ENCODE assay signal across 17 cellular contexts in genomic region chr2:149290662-149291061, GRCh38. TPM values are rescaled to one million over a fixed set of nuclear protein-coding genes. Genes with fewer than 3 reads are reported as not detected.
DNase-seq lines count a peak whose midpoint lies in the region; ATAC-seq, FAIRE-seq and TF ChIP-seq lines count a peak whose summit lies in the region.
"Had no signal": no experiment of that assay in that cellular context is flagged by ENCODE, and none has a peak within 500 bp of the region (broad histone marks: within the 10 kb centered on the region; RNA-seq: fewer than 3 reads in every experiment).

No MANE protein-coding gene starts in this region.

- H2AFZ ChIP-seq in H1 (ENCODE audit: low read length) = no peak overlapping the region

- no peak overlapping the region for H4K8ac ChIP-seq in H1 (ENCODE audit: extremely low read depth, insufficient read depth, low read length)

- WGBS in H1 (ENCODE audit: extremely low coverage in 1 of 2, insufficient coverage in 1 of 2, insufficient read length in 1 of 2, insufficient replicate concordance in 2 of 2, low coverage in 1 of 2, low lambda C conversion rate in 2 of 2, missing lambda C conversion rate in 1 of 2), 2 experiments = 73% methylated on average over 2 of the region's 2 CpGs; no CpG with 5 or more reads in 1 of the 2 experiments
- 60 to 71% methylated on average over 1 of the region's 2 CpGs for WGBS in mesodermal cell (ENCODE audit: insufficient coverage in 2 of 2), 2 experiments

- H4K91ac ChIP-seq in H1 (replicated peaks; ENCODE audit: insufficient read length, low read length) = peak overlapping the region; percentile 1

- no peak for TF ChIP-seq RAD21 in H1 (IDR thresholded peaks at IDR 0.05 in 1 of 2, conservative IDR thresholded peaks at IDR 0.05 in 1 of 2; ENCODE audit: low read depth in 2 of 2, low read length in 2 of 2)

- POLR2A ChIA-PET in H1 (lab: Charles Lee; ENCODE audit: partially characterized antibody) = no interaction called here

- FAIRE-seq in H1 (lab: Jason Lieb, UNC) = peak; percentile 81

- H2BK20ac ChIP-seq in H1 (ENCODE audit: low read length) = peak overlapping the region; percentile 91

- peak overlapping the region; percentile 84; the same call in 1 of the 2 replicates for H3K18ac ChIP-seq in H1 (ENCODE audit: extremely low read depth, low read length)

- DNase-seq in MV-4-11 (lab: John Stamatoyannopoulos, UW) (peak; percentile 58), H1 (ENCODE audit: low read depth in 1 of 2, low spot score in 2 of 2) (no peak), NCI-H1417 (lab: John Stamatoyannopoulos, UW) (no peak), SIG-M5 treated with dmso at 0.1 percent for 504 hours (lab: John Stamatoyannopoulos, UW; ENCODE audit: unreplicated experiment) (no peak), LoVo (ENCODE audit: low spot score) (no peak)
- DNase-seq: COR-L47, NCI-H1048, NCI-H2081 treated with DMSO at 0.1 percent for 48 hours, NCI-H2227 treated with DMSO at 0.1 percent for 48 hours, NCI-H524, Peyer's patch, SK-N-SH had no signal

- H3K36me3 ChIP-seq in BLaER1 treated with 17β-estradiol and CSF1 and Interleukin-3, amounts not matched to agents 10 nM and 100 nM = no peaks in the 10 kb centered on the region
- H3K36me3 ChIP-seq in H1 (ENCODE audit: control insufficient read depth in 2 of 4, insufficient read depth in 4 of 4, low read length in 3 of 4) = no peaks in the 10 kb centered on the region
- H3K36me3 ChIP-seq in mesodermal cell (ENCODE audit: control insufficient read depth, insufficient read depth, low read length) = no peaks in the 10 kb centered on the region
- H3K36me3 ChIP-seq: HAP-1, Peyer's patch had no signal

- H4K5ac ChIP-seq in H1 (ENCODE audit: insufficient read length, low read depth, low read length) = no peak overlapping the region

- peak overlapping the region; percentile 73; the same call in 1 of the 2 replicates for H2BK5ac ChIP-seq in H1 (ENCODE audit: low read depth, low read length)

- H2BK120ac ChIP-seq in H1 (replicated peaks; ENCODE audit: low read depth, low read length) = no peak overlapping the region

- ATAC-seq in HG02852 (IDR thresholded peaks at IDR 0.05; ENCODE audit: unreplicated experiment) = no peak
- ATAC-seq: Right ventricle myocardium inferior had no signal

- no peaks in the 10 kb centered on the region for H3K27me3 ChIP-seq in BLaER1 treated with 17β-estradiol and CSF1 and Interleukin-3, amounts not matched to agents 10 nM and 100 nM
- H3K27me3 ChIP-seq in H1 (replicated peaks in 1 of 4; ENCODE audit: control insufficient read depth in 3 of 4, extremely low read depth in 1 of 4, insufficient read depth in 3 of 4, low read length in 3 of 4) = no peaks in the 10 kb centered on the region
- H3K27me3 ChIP-seq: Peyer's patch had no signal

- no peaks in the 10 kb centered on the region for H3K23me2 ChIP-seq in H1 (ENCODE audit: low read depth, low read length)

- H3K9ac ChIP-seq in BLaER1 treated with 17β-estradiol and CSF1 and Interleukin-3, amounts not matched to agents 10 nM and 100 nM = no peak overlapping the region
- H3K9ac ChIP-seq in H1 (replicated peaks in 1 of 4; ENCODE audit: extremely low read depth in 1 of 4, low read depth in 3 of 4, low read length in 3 of 4) = 0 out of 7 replicates have a peak overlapping the region, but pooled peaks of 1 of the 4 experiments have one; percentile 16
- H3K9ac ChIP-seq: SK-N-SH had no signal

- peak overlapping the region in 9 of 11 experiments; percentile 25 to 57 (median 39); a peak in 16 of 22 replicates for H3K4me2 ChIP-seq in BLaER1 treated with 17β-estradiol and CSF1 and Interleukin-3, amounts not matched to agents 10 nM and 100 nM
- peak overlapping the region; percentile 26 to 50; a peak in 2 of 4 replicates for H3K4me2 ChIP-seq in H1 (ENCODE audit: insufficient read depth in 1 of 2, low read depth in 2 of 2, low read length in 2 of 2)
- H3K4me2 ChIP-seq: SK-N-SH had no signal

- H3K9me3 ChIP-seq in BLaER1 treated with 17β-estradiol and CSF1 and Interleukin-3, amounts not matched to agents 10 nM and 100 nM (replicated peaks in 1 of 11) = no peaks in the 10 kb centered on the region
- H3K9me3 ChIP-seq in H1 (ENCODE audit: insufficient read depth in 2 of 2, low read depth in 1 of 2, low read length in 1 of 2) = no peaks in the 10 kb centered on the region
- H3K9me3 ChIP-seq in mesodermal cell (ENCODE audit: control insufficient read depth, low read length) = no peaks in the 10 kb centered on the region
- H3K9me3 ChIP-seq: HAP-1, Peyer's patch, SK-N-SH had no signal

- no peak overlapping the region for H3K27ac ChIP-seq in BLaER1 treated with 17β-estradiol and CSF1 and Interleukin-3, amounts not matched to agents 10 nM and 100 nM
- no peak overlapping the region for H3K27ac ChIP-seq in H1 (ENCODE audit: low read depth, low read length)
- peak overlapping the region; percentile 48 for H3K27ac ChIP-seq in mesodermal cell (ENCODE audit: low read depth, low read length, severe bottlenecking)
- H3K27ac ChIP-seq: Peyer's patch had no signal

- H3K56ac ChIP-seq in H1 (replicated peaks; ENCODE audit: insufficient read length, low read depth, low read length) = no peak overlapping the region

- TF ChIP-seq POLR2A in H1 (IDR thresholded peaks at IDR 0.05; ENCODE audit: control extremely low read depth in 1 of 2, low read depth in 2 of 2, low read length in 2 of 2) = no peak

- H3K23ac ChIP-seq in H1 (ENCODE audit: insufficient read length) = no peak overlapping the region

- CTCF ChIA-PET in H1 (lab: Charles Lee; ENCODE audit: partially characterized antibody) = interaction anchor here (1.1 to 1.7 kb wide), 4 partner anchors 10 to 270 kb away, joined by 4 to 8 read pairs (median 4); no protein-coding TSS in a partner anchor

- no peak overlapping the region for H3K14ac ChIP-seq in H1 (ENCODE audit: insufficient read length)

- 0 out of 2 replicates have a peak overlapping the region, but pooled peaks have one; percentile 25 for H2AK5ac ChIP-seq in H1 (ENCODE audit: low read depth, low read length)

- H3K4me3 ChIP-seq in BLaER1 treated with 17β-estradiol and CSF1 and Interleukin-3, amounts not matched to agents 10 nM and 100 nM = no peak overlapping the region
- H3K4me3 ChIP-seq in H1 (ENCODE audit: extremely low read depth in 1 of 4, insufficient read depth in 2 of 4, low read depth in 3 of 4, low read length in 4 of 4) (no peak overlapping the region), mesodermal cell (ENCODE audit: extremely low read depth, insufficient read depth, low read length, poor library complexity, severe bottlenecking) (no peak overlapping the region)
- H3K4me3 ChIP-seq: HAP-1, Peyer's patch had no signal

- peak overlapping the region; percentile 95 for H2BK12ac ChIP-seq in H1 (ENCODE audit: low read depth, low read length)

- peaks cover 0 to 7% (median 6%) of the 10 kb centered on the region in 10 experiments; a peak in 13 of 20 replicates for H3K4me1 ChIP-seq in BLaER1 treated with 17β-estradiol and CSF1 and Interleukin-3, amounts not matched to agents 10 nM and 100 nM
- H3K4me1 ChIP-seq in H1 (replicated peaks in 1 of 4; ENCODE audit: control insufficient read depth in 3 of 4, insufficient read depth in 4 of 4, low read length in 3 of 4) (peaks cover 6 to 20% (median 16%) of the 10 kb centered on the region in 4 experiments; a peak in 6 of 7 replicates), mesodermal cell (ENCODE audit: control insufficient read depth, insufficient read depth, low read length, poor library complexity, severe bottlenecking) (peaks cover 8% of the 10 kb centered on the region)
- H3K4me1 ChIP-seq: HAP-1, Peyer's patch had no signal

- H3K79me1 ChIP-seq in H1 (ENCODE audit: low read depth, low read length) = no peaks in the 10 kb centered on the region

- TF ChIP-seq EP300 in H1 (IDR thresholded peaks at IDR 0.05; ENCODE audit: borderline replicate concordance in 1 of 2, low read depth in 2 of 2, low read length in 2 of 2) = no peak

- TF ChIP-seq CTCF in H1 (IDR thresholded peaks at IDR 0.05; ENCODE audit: control extremely low read depth in 1 of 3, insufficient read depth in 1 of 3, low read depth in 1 of 3, low read length in 3 of 3) = no peak

- H2BK15ac ChIP-seq in H1 (ENCODE audit: low read length) = no peak overlapping the region

- H3K4ac ChIP-seq in H1 (replicated peaks; ENCODE audit: insufficient read length, low read depth, low read length) = no peak overlapping the region

- H4K20me1 ChIP-seq in BLaER1 treated with 17β-estradiol and CSF1 and Interleukin-3, amounts not matched to agents 10 nM and 100 nM = no peaks in the 10 kb centered on the region
- no peaks in the 10 kb centered on the region for H4K20me1 ChIP-seq in H1 (replicated peaks in 1 of 2; ENCODE audit: control insufficient read depth in 1 of 2, insufficient read depth in 2 of 2, low read length in 2 of 2)

- H3K79me2 ChIP-seq in H1 (ENCODE audit: control insufficient read depth in 1 of 2, insufficient read depth in 2 of 2, low read length in 2 of 2) = no peaks in the 10 kb centered on the region

RNA-seq across cellular contexts. Expression of gene LYPD6, which starts 39.7 kb away (rescaled TPM):
- total RNA-seq in H1 (2021; fragmentation: NEBNext Ultra II Directional; extraction: Animal tissue kit (Norgen Biotek cat#: 25700)) = 8.8 and 8.9 TPM in 2 replicates
- polyA plus RNA-seq in H1 (2011; rRNA removed) = 4.4 and 5.6 TPM in 2 replicates
- polyA plus RNA-seq in H1 (2011; cell fraction: cytosol; rRNA removed) = 5.8 TPM
- 6.9 TPM for polyA plus RNA-seq in H1 (2011; cell fraction: nucleus; rRNA removed)
- polyA plus RNA-seq in H1 (2012, experiment 1 of 2) = 4.4 to 7.8 TPM (median 5.4 TPM) in 4 replicates
- polyA plus RNA-seq in H1 (2012, experiment 2 of 2) = 0.84 TPM
- 3.3 TPM for polyA plus RNA-seq in H1 (2013, experiment 1 of 2)
- polyA plus RNA-seq in H1 (2013, experiment 2 of 2) = 3.9 TPM
- 16.3 and 16.8 TPM in 2 replicates for polyA minus RNA-seq in H1 (2011; rRNA and poly(A)+ RNA removed)
- polyA minus RNA-seq in H1 (2011; cell fraction: cytosol; rRNA and poly(A)+ RNA removed) = 5.8 TPM
- polyA minus RNA-seq in H1 (2011; cell fraction: nucleus; rRNA and poly(A)+ RNA removed) = 14.0 TPM
- polyA plus RNA-seq in mesodermal cell (2013, experiment 1 of 2) = 27.9 TPM
- 31.8 TPM for polyA plus RNA-seq in mesodermal cell (2013, experiment 2 of 2)
